Comparison of ENCODE assay signal across 24 cellular contexts in the genomic region with DNA sequence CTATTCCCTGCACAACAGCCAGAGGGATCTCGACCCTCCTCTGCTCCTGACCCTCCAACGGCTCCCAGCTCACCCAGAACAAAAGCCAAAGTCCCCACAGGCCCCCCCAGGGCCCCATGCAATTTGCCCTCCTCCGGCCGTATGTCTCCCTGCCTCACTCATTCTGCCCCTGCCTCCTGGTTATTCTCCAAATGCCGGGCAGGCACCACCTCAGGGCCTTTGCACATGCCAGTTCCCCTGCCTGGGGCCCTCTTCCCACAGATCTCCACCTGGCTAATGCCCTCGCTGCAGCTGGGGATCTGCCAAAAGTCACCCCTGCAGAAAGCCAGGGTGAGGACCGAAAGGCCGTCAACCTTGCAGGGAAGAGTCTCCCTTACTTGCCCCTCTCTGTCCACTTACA.
DNase-seq lines count a peak whose midpoint lies in the region; ATAC-seq and TF ChIP-seq lines count a peak whose summit lies in the region.
"Had no signal": no experiment of that assay in that cellular context is flagged by ENCODE, and none has a peak within 500 bp of the region (broad histone marks: within the 10 kb centered on the region; RNA-seq: fewer than 3 reads in every experiment).

No MANE protein-coding gene starts in this region.

- H3K4me1 Mint-ChIP-seq in T-helper 17 cell (peaks cover 7% of the 10 kb centered on the region), neural crest cell (peaks cover 11% of the 10 kb centered on the region)
- H3K4me1 Mint-ChIP-seq: B cell had no signal

- H3K4me1 ChIP-seq in BLaER1 (peaks cover 52% of the 10 kb centered on the region), HEK293 (ENCODE audit: control insufficient read depth, insufficient read depth, low read length) (no peaks in the 10 kb centered on the region), upper lobe of right lung (no peaks in the 10 kb centered on the region), MM.1S (ENCODE audit: low read length) (no peaks in the 10 kb centered on the region), breast epithelium (no peaks in the 10 kb centered on the region)
- H3K4me1 ChIP-seq: A549 had no signal

- no peak overlapping the region for H3K4me3 ChIP-seq in BLaER1
- H3K4me3 ChIP-seq in HEK293 (ENCODE audit: low read depth, low read length): no peak overlapping the region
- H3K4me3 ChIP-seq in upper lobe of right lung: no peak overlapping the region
- H3K4me3 ChIP-seq in MM.1S (ENCODE audit: low read length): no peak overlapping the region
- H3K4me3 ChIP-seq in breast epithelium: no peak overlapping the region
- H3K4me3 ChIP-seq: A549, GM12878 had no signal

- DNase-seq in T-helper 17 cell (no peak), neural crest cell (ENCODE audit: low read depth, low spot score) (no peak), upper lobe of right lung (no peak), MM.1S (no peak), breast epithelium (ENCODE audit: low spot score in 2 of 2) (no peak)
- DNase-seq: AML-193; CD4-positive, alpha-beta T cell; CD8-positive, alpha-beta T cell; COR-L47; DMS 273 treated with DMSO at 0.1 percent for 48 hours; DMS153; DMS53; DMS79; DND-41; EL; GDM1 had no signal

- H3K9me3 ChIP-seq in BLaER1 (no peaks in the 10 kb centered on the region), HEK293 (ENCODE audit: control insufficient read depth, insufficient read depth, low read depth, low read length) (no peaks in the 10 kb centered on the region), T-helper 17 cell (ENCODE audit: control insufficient read depth, low read length, poor library complexity, severe bottlenecking) (no peaks in the 10 kb centered on the region), upper lobe of right lung (no peaks in the 10 kb centered on the region), MM.1S (replicated peaks; ENCODE audit: insufficient read depth, low read length) (no peaks in the 10 kb centered on the region), breast epithelium (no peaks in the 10 kb centered on the region)
- H3K9me3 ChIP-seq: A549 had no signal

- POLR2A ChIA-PET in HEK293 (lab: Yijun Ruan, JAX): no interaction called here

- no peaks in the 10 kb centered on the region for H3K9me3 Mint-ChIP-seq in neural crest cell
- H3K9me3 Mint-ChIP-seq: CD4-positive, alpha-beta T cell; CD8-positive, alpha-beta T cell had no signal

- CTCF ChIA-PET in HEK293 (lab: Yijun Ruan, JAX): interaction anchor here (1.1 kb wide), 1 partner anchor 24 kb away, joined by 3 read pairs; no protein-coding TSS in a partner anchor

- ATAC-seq in T-helper 17 cell: no peak
- no peak for ATAC-seq in upper lobe of right lung
- no peak for ATAC-seq in GM19395 (IDR thresholded peaks at IDR 0.05; ENCODE audit: unreplicated experiment)
- ATAC-seq: A549; CD8-positive, alpha-beta T cell; GM12878 had no signal

- peaks cover 3% of the 10 kb centered on the region for H3K36me3 Mint-ChIP-seq in T-helper 17 cell (ENCODE audit: low read depth)
- H3K36me3 Mint-ChIP-seq in neural crest cell (ENCODE audit: low read depth): no peaks in the 10 kb centered on the region
- H3K36me3 Mint-ChIP-seq: CD8-positive, alpha-beta T cell had no signal

- no peaks in the 10 kb centered on the region for H3K27me3 ChIP-seq in BLaER1
- H3K27me3 ChIP-seq in upper lobe of right lung: no peaks in the 10 kb centered on the region
- peaks cover 83% of the 10 kb centered on the region for H3K27me3 ChIP-seq in MM.1S (replicated peaks; ENCODE audit: insufficient read depth, low read length)
- H3K27me3 ChIP-seq in breast epithelium: no peaks in the 10 kb centered on the region

- H4K20me1 ChIP-seq in BLaER1: peaks cover 30% of the 10 kb centered on the region
- no peaks in the 10 kb centered on the region for H4K20me1 ChIP-seq in MM.1S (ENCODE audit: insufficient read depth, low read length)

- H3K4me2 ChIP-seq in BLaER1: peak overlapping the region; percentile 83
- H3K4me2 ChIP-seq in MM.1S (ENCODE audit: low read depth, low read length): no peak overlapping the region
- H3K4me2 ChIP-seq: A549 had no signal

- no peak for TF ChIP-seq POLR2A in breast epithelium (IDR thresholded peaks at IDR 0.05)

- no peaks in the 10 kb centered on the region for H3F3A ChIP-seq in MM.1S (ENCODE audit: insufficient read depth, low read length)

- no peaks in the 10 kb centered on the region for H3K9me2 ChIP-seq in MM.1S (replicated peaks; ENCODE audit: insufficient read depth, low read length)

- no peaks in the 10 kb centered on the region for H3K79me2 ChIP-seq in MM.1S (ENCODE audit: low read length)

- H3K4me3 Mint-ChIP-seq in T-helper 17 cell (no peak overlapping the region), neural crest cell (no peak overlapping the region)
- H3K4me3 Mint-ChIP-seq: B cell; CD4-positive, alpha-beta T cell; CD8-positive, alpha-beta T cell had no signal

- TF ChIP-seq CTCF in HEK293 (tag by site-specific recombination; IDR thresholded peaks at IDR 0.05) (no peak), neural crest cell (conservative IDR thresholded peaks at IDR 0.05) (no peak), upper lobe of right lung (IDR thresholded peaks at IDR 0.05) (no peak), MM.1S (IDR thresholded peaks at IDR 0.05; ENCODE audit: low read length) (no peak), breast epithelium (IDR thresholded peaks at IDR 0.05) (no peak)

- H3K27me3 Mint-ChIP-seq in T-helper 17 cell (peaks cover 35% of the 10 kb centered on the region), neural crest cell (ENCODE audit: low read depth) (no peaks in the 10 kb centered on the region)
- H3K27me3 Mint-ChIP-seq: CD4-positive, alpha-beta T cell had no signal

- H3K27ac Mint-ChIP-seq in T-helper 17 cell (peak overlapping the region; percentile 19), neural crest cell (ENCODE audit: unreplicated experiment) (peak overlapping the region; percentile 67)
- H3K27ac Mint-ChIP-seq: B cell; CD4-positive, alpha-beta T cell; CD8-positive, alpha-beta T cell had no signal

- no peaks in the 10 kb centered on the region for H3K36me3 ChIP-seq in BLaER1
- no peaks in the 10 kb centered on the region for H3K36me3 ChIP-seq in HEK293 (ENCODE audit: control insufficient read depth in 2 of 2, insufficient read depth in 1 of 2, low read length in 2 of 2)
- H3K36me3 ChIP-seq in upper lobe of right lung: no peaks in the 10 kb centered on the region
- H3K36me3 ChIP-seq in MM.1S (replicated peaks; ENCODE audit: insufficient read depth, low read length): no peaks in the 10 kb centered on the region
- H3K36me3 ChIP-seq in breast epithelium: no peaks in the 10 kb centered on the region

- no peak overlapping the region for H3K9ac ChIP-seq in BLaER1
- H3K9ac ChIP-seq in MM.1S (ENCODE audit: low read length): no peak overlapping the region

- intact Hi-C loops in upper lobe of right lung (cut with DNase I): no loop called here
- intact Hi-C loops in breast epithelium (cut with DNase I; ENCODE audit: low total_unique reads): no loop called here

- no peak overlapping the region for H2AFZ ChIP-seq in MM.1S (ENCODE audit: low read length)

- H3K27ac ChIP-seq in BLaER1: no peak overlapping the region
- H3K27ac ChIP-seq in HEK293 (ENCODE audit: extremely low read depth, low read depth, low read length): no peak overlapping the region
- H3K27ac ChIP-seq in upper lobe of right lung: no peak overlapping the region
- no peak overlapping the region for H3K27ac ChIP-seq in MM.1S (ENCODE audit: low read length)
- no peak overlapping the region for H3K27ac ChIP-seq in breast epithelium
- H3K27ac ChIP-seq: 22Rv1, A549, C4-2B had no signal

TF ChIP-seq in HEK293, 187 proteins besides CTCF, POLR2A, EP300 and RAD21:
- TF ChIP-seq ZNF239 (tag by site-specific recombination; IDR thresholded peaks at IDR 0.05) (no peak), ZNF623 (tag by site-specific recombination; IDR thresholded peaks at IDR 0.05) (peak; percentile 94), ZNF416 (tag by site-specific recombination; IDR thresholded peaks at IDR 0.05) (no peak), KLF1 (tag by site-specific recombination; IDR thresholded peaks at IDR 0.05) (no peak), GLIS1 (tag by site-specific recombination; IDR thresholded peaks at IDR 0.05) (no peak), MYNN (tag by site-specific recombination; IDR thresholded peaks at IDR 0.05; ENCODE audit: borderline replicate concordance) (no peak), ZNF677 (tag by site-specific recombination; IDR thresholded peaks at IDR 0.05) (no peak), GLI2 (tag by site-specific recombination; IDR thresholded peaks at IDR 0.05; ENCODE audit: borderline replicate concordance, low read depth) (no peak)
